In the genomic region with DNA sequence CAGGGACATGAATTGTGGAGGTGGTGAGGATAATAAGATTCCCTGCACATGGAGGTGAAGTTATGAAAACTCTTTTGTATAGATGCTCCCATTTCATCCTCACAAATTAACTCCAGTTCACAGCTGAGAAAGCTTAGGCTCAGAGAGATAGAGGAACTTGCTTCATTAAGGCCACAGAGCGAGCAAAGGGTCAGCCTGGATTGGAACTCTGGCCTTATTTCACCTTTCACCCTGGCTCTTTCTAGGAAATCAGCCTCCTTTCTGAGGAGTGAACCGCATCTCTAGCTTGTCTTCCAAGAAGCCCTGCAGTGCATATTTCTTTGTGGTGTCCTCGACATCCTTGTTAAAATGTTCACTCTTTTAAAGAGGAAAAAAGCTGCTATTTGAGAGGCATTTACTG, we compare ENCODE assay signal across 8 cellular contexts.
"Had no signal": no experiment of that assay in that cellular context is flagged by ENCODE, and none has a peak within 500 bp of the region (broad histone marks: within the 10 kb centered on the region; RNA-seq: fewer than 3 reads in every experiment).

No MANE protein-coding gene starts in this region.

- DNase-seq: GOT3, H7, HFFc6, IMR-90, KBM-7 had no signal

- H3K36me3 ChIP-seq: HAP-1 had no signal

- H3K4me1 ChIP-seq: HAP-1 had no signal

- H3K4me3 ChIP-seq: HAP-1 had no signal

- H3K27ac ChIP-seq: HL-60 had no signal

- ATAC-seq: HCT116 had no signal

- H3K9me3 ChIP-seq: HAP-1 had no signal
